Comparison of ENCODE assay signal across 17 cellular contexts in the genomic region with DNA sequence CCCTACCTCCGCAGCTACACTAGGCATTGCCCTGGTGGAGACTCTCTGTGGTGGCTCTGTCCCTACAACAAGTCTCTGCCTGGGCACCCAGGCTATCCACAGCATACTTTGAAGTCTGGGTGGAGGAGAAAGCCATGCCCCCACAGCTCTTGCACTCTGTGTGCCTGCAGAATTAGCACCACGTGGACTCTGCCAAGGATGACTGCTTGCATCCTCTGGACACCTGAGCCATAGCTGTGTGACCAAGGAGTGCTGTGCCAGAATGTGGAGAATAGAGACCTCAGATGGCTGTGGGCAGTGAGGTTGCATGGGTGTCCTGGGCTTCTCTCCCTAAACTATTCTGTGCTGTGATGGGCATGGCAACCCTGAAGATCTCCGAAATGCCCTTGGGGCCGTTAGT. TPM values are rescaled to one million over a fixed set of nuclear protein-coding genes. Genes with fewer than 3 reads are reported as not detected.
DNase-seq lines count a peak whose midpoint lies in the region; ATAC-seq and TF ChIP-seq lines count a peak whose summit lies in the region.
"Had no signal": no experiment of that assay in that cellular context is flagged by ENCODE, and none has a peak within 500 bp of the region (broad histone marks: within the 10 kb centered on the region; RNA-seq: fewer than 3 reads in every experiment).

No MANE protein-coding gene starts in this region.

- no peak for TF ChIP-seq CTCF in sigmoid colon (IDR thresholded peaks at IDR 0.05)
- no peak for TF ChIP-seq CTCF in tibial nerve (IDR thresholded peaks at IDR 0.05)

- intact Hi-C loops in sigmoid colon (cut with DNase I): no loop called here

- no peak overlapping the region for H3K4me3 ChIP-seq in sigmoid colon
- no peak overlapping the region for H3K4me3 ChIP-seq in tibial nerve
- H3K4me3 ChIP-seq: GM23248, HAP-1 had no signal

- ATAC-seq in HG02571 (IDR thresholded peaks at IDR 0.05; ENCODE audit: unreplicated experiment) (no peak), GM21529 (IDR thresholded peaks at IDR 0.05; ENCODE audit: unreplicated experiment) (no peak)

- 90% methylated on average over 4 of the region's 4 CpGs for WGBS in sigmoid colon, 2 donors
- 81 to 95% methylated on average over 3 to 4 of the region's 4 CpGs for WGBS in tibial nerve, 2 donors

- DNase-seq in cerebellar cortex (ENCODE audit: low spot score): peak; percentile 73
- DNase-seq in mesenteric fat pad (ENCODE audit: low spot score): peak; percentile 71
- DNase-seq in sigmoid colon: peak; percentile 39
- no peak for DNase-seq in NK-92 treated with Interleukin-12 subunit alpha and Interleukin-12 subunit beta, amount 100 ng/mL, for 24 hours (lab: John Stamatoyannopoulos, UW)
- DNase-seq in tibial nerve (ENCODE audit: low spot score in 2 of 2): no peak
- DNase-seq: ACHN; BE2C; CD4-positive, CD25-positive, alpha-beta regulatory T cell; CD8-positive, alpha-beta memory T cell; COR-L47; GDM1; GM23248; KBM-7 had no signal

- H3K27ac ChIP-seq in sigmoid colon (no peak overlapping the region), tibial nerve (no peak overlapping the region)
- H3K27ac ChIP-seq: GM23248, HL-60 had no signal

- H3K27me3 ChIP-seq in sigmoid colon: peaks cover 0 to 6% (median 0%) of the 10 kb centered on the region in 3 donors
- H3K27me3 ChIP-seq in tibial nerve: peaks cover 0 to 34% of the 10 kb centered on the region in 2 donors
- H3K27me3 ChIP-seq: BE2C had no signal

- TF ChIP-seq EP300 in sigmoid colon (IDR thresholded peaks at IDR 0.05) (no peak), tibial nerve (IDR thresholded peaks at IDR 0.05) (no peak)

- H3K4me1 ChIP-seq in sigmoid colon (peaks cover 0 to 15% (median 11%) of the 10 kb centered on the region in 4 donors), tibial nerve (peaks cover 0 to 12% (median 8%) of the 10 kb centered on the region in 4 donors)
- H3K4me1 ChIP-seq: BE2C had no signal

- TF ChIP-seq POLR2A in sigmoid colon (IDR thresholded peaks at IDR 0.05) (no peak), tibial nerve (IDR thresholded peaks at IDR 0.05) (no peak)

- no peaks in the 10 kb centered on the region for H3K9me3 ChIP-seq in sigmoid colon
- no peaks in the 10 kb centered on the region for H3K9me3 ChIP-seq in tibial nerve
- H3K9me3 ChIP-seq: BE2C, HAP-1 had no signal

- H3K36me3 ChIP-seq in sigmoid colon (no peaks in the 10 kb centered on the region), tibial nerve (no peaks in the 10 kb centered on the region)
- H3K36me3 ChIP-seq: BE2C, HAP-1 had no signal

RNA-seq across cellular contexts. Expression of a gene that starts 21.2 kb away (rescaled TPM):
- total RNA-seq in mesenteric fat pad (97.6 TPM), sigmoid colon (10 to 100 TPM in 3 of 4 donors, 1 to 10 TPM in 1; 7.5 to 20.2 (median 13.0) TPM), tibial nerve (10 to 100 TPM; 30.1 to 82.6 (median 45.3) TPM)
- 10 to 100 TPM; 43.5 to 59.9 (median 51.1) TPM for polyA plus RNA-seq in sigmoid colon
- total RNA-seq: GM23248 had no signal
- polyA plus RNA-seq: GM23248 had no signal

Comparison
In these comparisons a context has a peak if more than half of its experiments do, and no peak if none do; other contexts are left out.
1. DNase-seq: peak in cerebellar cortex (single experiment), mesenteric fat pad (single experiment) and sigmoid colon (single experiment); none in NK-92 treated with Interleukin-12 subunit alpha and Interleukin-12 subunit beta, amount 100 ng/mL, for 24 hours (single experiment) and tibial nerve (0 of 2).